In genomic region chr7:155213385-155213784, GRCh38 we compare ENCODE assay signal across 1 cellular context.
TF ChIP-seq lines count a peak whose summit lies in the region.

No MANE protein-coding gene starts in this region.

TF ChIP-seq in K562, 482 proteins besides CTCF, POLR2A, EP300 and RAD21 (continued from another document):
- 0 out of 2 replicates have a peak, but pooled peaks have one; percentile 4 for TF ChIP-seq PKNOX1 (IDR thresholded peaks at IDR 0.05)
- TF ChIP-seq POLR2AphosphoS2 (IDR thresholded peaks at IDR 0.05; ENCODE audit: low read length): 0 out of 2 replicates have a peak, but pooled peaks have one; percentile 12
- TF ChIP-seq PHF20 (IDR thresholded peaks at IDR 0.05; ENCODE audit: partially characterized antibody): no peak
- no peak for TF ChIP-seq SAFB (IDR thresholded peaks at IDR 0.05; ENCODE audit: borderline replicate concordance, low read depth, low read length)
- 0 out of 2 replicates have a peak, but pooled peaks have one; percentile 38 for TF ChIP-seq POLR2G (IDR thresholded peaks at IDR 0.05; ENCODE audit: low read depth, low read length)
- TF ChIP-seq KDM1A (IDR thresholded peaks at IDR 0.05): no peak
